In genomic region chr11:61907282-61907681, GRCh38 we compare ENCODE assay signal across 17 cellular contexts. TPM values are rescaled to one million over a fixed set of nuclear protein-coding genes. Genes with fewer than 3 reads are reported as not detected.
DNase-seq lines count a peak whose midpoint lies in the region; ATAC-seq and TF ChIP-seq lines count a peak whose summit lies in the region.
"Had no signal": no experiment of that assay in that cellular context is flagged by ENCODE, and none has a peak within 500 bp of the region (broad histone marks: within the 10 kb centered on the region; RNA-seq: fewer than 3 reads in every experiment).

No MANE protein-coding gene starts in this region.

- H4K20me1 ChIP-seq in PC-9 (ENCODE audit: insufficient read depth), result no peaks in the 10 kb centered on the region

- H3K9me3 Mint-ChIP-seq in endothelial cell (ENCODE audit: unreplicated experiment), result no peaks in the 10 kb centered on the region
- no peaks in the 10 kb centered on the region for H3K9me3 Mint-ChIP-seq in nephron
- H3K9me3 Mint-ChIP-seq: CD8-positive, alpha-beta memory T cell; IgD-negative memory B cell had no signal

- H3K27ac Mint-ChIP-seq in endothelial cell (ENCODE audit: unreplicated experiment), result no peak overlapping the region
- peak overlapping the region in 2 of 3 experiments; percentile 68 to 70 for H3K27ac Mint-ChIP-seq in nephron
- H3K27ac Mint-ChIP-seq: CD8-positive, alpha-beta memory T cell; IgD-negative memory B cell had no signal

- no peak overlapping the region for H3K4me2 ChIP-seq in PC-9

- intact Hi-C loops in left cardiac atrium (cut with DNase I) (no loop called here), PC-9 (cut with micrococcal nuclease; ENCODE audit: unreplicated experiment) (no loop called here)

- H3K27ac ChIP-seq in cardiac muscle cell (peak overlapping the region; percentile 40), PC-9 (no peak overlapping the region)

- no peaks in the 10 kb centered on the region for H3K27me3 ChIP-seq in cardiac muscle cell
- H3K27me3 ChIP-seq in PC-9 (ENCODE audit: insufficient read depth, low read depth), result no peaks in the 10 kb centered on the region
- H3K27me3 ChIP-seq: BE2C had no signal

- H3K9me2 ChIP-seq in PC-9 (ENCODE audit: insufficient read depth), result no peaks in the 10 kb centered on the region

- no peak for TF ChIP-seq CTCF in cardiac muscle cell (IDR thresholded peaks at IDR 0.05; ENCODE audit: low read depth, low read length)
- TF ChIP-seq CTCF in endothelial cell (IDR thresholded peaks at IDR 0.05; ENCODE audit: unreplicated experiment), result no peak
- no peak for TF ChIP-seq CTCF in nephron (IDR thresholded peaks at IDR 0.05; ENCODE audit: unreplicated experiment in 3 of 3)
- TF ChIP-seq CTCF in PC-9 (conservative IDR thresholded peaks at IDR 0.05), result no peak

- H3K4me3 Mint-ChIP-seq in endothelial cell (ENCODE audit: unreplicated experiment), result peak overlapping the region; percentile 71
- no peak overlapping the region for H3K4me3 Mint-ChIP-seq in nephron
- H3K4me3 Mint-ChIP-seq: CD8-positive, alpha-beta memory T cell; IgD-negative memory B cell had no signal

- H3K36me3 Mint-ChIP-seq in endothelial cell (ENCODE audit: low read depth, unreplicated experiment), result peaks cover 4% of the 10 kb centered on the region
- peaks cover 15% of the 10 kb centered on the region for H3K36me3 Mint-ChIP-seq in nephron (ENCODE audit: low read depth)
- H3K36me3 Mint-ChIP-seq: CD8-positive, alpha-beta memory T cell; IgD-negative memory B cell had no signal

- H3F3A ChIP-seq in PC-9 (ENCODE audit: insufficient read depth, low read depth), result no peaks in the 10 kb centered on the region

- H2AFZ ChIP-seq in PC-9, result no peak overlapping the region

- no peak overlapping the region for H3K4me3 ChIP-seq in cardiac muscle cell
- H3K4me3 ChIP-seq in PC-9, result no peak overlapping the region

- H3K79me2 ChIP-seq in PC-9 (ENCODE audit: low read depth), result no peaks in the 10 kb centered on the region

- H3K27me3 Mint-ChIP-seq in endothelial cell (ENCODE audit: unreplicated experiment), result peaks cover 8% of the 10 kb centered on the region
- no peaks in the 10 kb centered on the region for H3K27me3 Mint-ChIP-seq in nephron (ENCODE audit: low read depth)

- DNase-seq in cardiac muscle cell (ENCODE audit: low read depth in 1 of 2, low spot score in 1 of 2) (no peak), left cardiac atrium (no peak), endothelial cell (ENCODE audit: low spot score) (no peak), PC-9 (no peak), DMS114 treated with DMSO at 0.1 percent for 48 hours (lab: John Stamatoyannopoulos, UW; ENCODE audit: unreplicated experiment) (no peak)
- DNase-seq: BE2C, H7, Karpas-422, NCI-H1436, NCI-H1930, NCI-H345, NCI-H524 treated with DMSO at 0.1 percent for 48 hours, RPMI8226 had no signal

- H3K36me3 ChIP-seq in cardiac muscle cell (no peaks in the 10 kb centered on the region), PC-9 (ENCODE audit: low read depth) (no peaks in the 10 kb centered on the region)
- H3K36me3 ChIP-seq: BE2C had no signal

- peaks cover 15% of the 10 kb centered on the region for H3K4me1 ChIP-seq in cardiac muscle cell (ENCODE audit: low read depth)
- no peaks in the 10 kb centered on the region for H3K4me1 ChIP-seq in PC-9 (replicated peaks; ENCODE audit: insufficient read depth)
- H3K4me1 ChIP-seq: BE2C had no signal

- POLR2A ChIA-PET in PC-9 (lab: Charles Lee; ENCODE audit: unreplicated experiment), result no interaction called here

- no peaks in the 10 kb centered on the region for H3K9me3 ChIP-seq in cardiac muscle cell (ENCODE audit: low read depth)
- H3K9me3 ChIP-seq in PC-9 (ENCODE audit: insufficient read depth, low read depth), result no peaks in the 10 kb centered on the region
- H3K9me3 ChIP-seq: BE2C had no signal

- H3K4me1 Mint-ChIP-seq in endothelial cell (ENCODE audit: unreplicated experiment), result peaks cover 19% of the 10 kb centered on the region
- peaks cover 32% of the 10 kb centered on the region for H3K4me1 Mint-ChIP-seq in nephron
- H3K4me1 Mint-ChIP-seq: CD8-positive, alpha-beta memory T cell; IgD-negative memory B cell had no signal

- CTCF ChIA-PET in PC-9 (lab: Charles Lee), result interaction anchor here (0.6 kb wide), 1 partner anchor 154 kb away, joined by 7 read pairs; no protein-coding TSS in a partner anchor

- no TSS peak for BruUV-seq in PC-9 (replicated peaks; lab: Mats Ljungman, UMichigan)

- ATAC-seq in left cardiac atrium, result no peak
- ATAC-seq in HG02938 (IDR thresholded peaks at IDR 0.05; ENCODE audit: unreplicated experiment), result no peak

RNA-seq across cellular contexts. Expression of gene RAB3IL1, which starts 10.1 kb away (rescaled TPM):
- total RNA-seq in cardiac muscle cell (6.7 and 11.6 TPM in 2 replicates), left cardiac atrium (10 to 100 TPM; 17.3 to 21.8 TPM), endothelial cell (ENCODE audit: unreplicated experiment) (8.9 TPM), PC-9 (2021) (4.4 and 10.4 TPM in 2 replicates)
- polyA plus RNA-seq in cardiac muscle cell, result 8.3 and 14.6 TPM in 2 replicates
- polyA plus RNA-seq: CD8-positive, alpha-beta memory T cell; IgD-negative memory B cell had no signal

RNA-seq across cellular contexts. Expression of gene FADS3, which starts 15.9 kb away (rescaled TPM):
- 42.0 and 42.9 TPM in 2 replicates for total RNA-seq in cardiac muscle cell
- polyA plus RNA-seq in cardiac muscle cell, result 45.0 and 48.0 TPM in 2 replicates
- total RNA-seq in left cardiac atrium, result 10 to 100 TPM; 70.5 to 90.6 TPM
- 42.0 TPM for total RNA-seq in endothelial cell (ENCODE audit: unreplicated experiment)
- total RNA-seq in PC-9 (2021), result 74.0 and 75.5 TPM in 2 replicates

RNA-seq across cellular contexts. Expression of gene BEST1, which starts 42.9 kb away (rescaled TPM):
- 0.27 and 0.39 TPM in 2 replicates for total RNA-seq in cardiac muscle cell
- polyA plus RNA-seq in cardiac muscle cell, result 0.17 and 0.34 TPM in 2 replicates
- total RNA-seq in left cardiac atrium, result 1 to 10 TPM; 3.4 to 3.9 TPM
- 0.08 TPM for total RNA-seq in endothelial cell (ENCODE audit: unreplicated experiment)
- 0.81 and 1.2 TPM in 2 replicates for total RNA-seq in PC-9 (2021)
